16 cellular contexts compared by ENCODE assay signal in the genomic region with DNA sequence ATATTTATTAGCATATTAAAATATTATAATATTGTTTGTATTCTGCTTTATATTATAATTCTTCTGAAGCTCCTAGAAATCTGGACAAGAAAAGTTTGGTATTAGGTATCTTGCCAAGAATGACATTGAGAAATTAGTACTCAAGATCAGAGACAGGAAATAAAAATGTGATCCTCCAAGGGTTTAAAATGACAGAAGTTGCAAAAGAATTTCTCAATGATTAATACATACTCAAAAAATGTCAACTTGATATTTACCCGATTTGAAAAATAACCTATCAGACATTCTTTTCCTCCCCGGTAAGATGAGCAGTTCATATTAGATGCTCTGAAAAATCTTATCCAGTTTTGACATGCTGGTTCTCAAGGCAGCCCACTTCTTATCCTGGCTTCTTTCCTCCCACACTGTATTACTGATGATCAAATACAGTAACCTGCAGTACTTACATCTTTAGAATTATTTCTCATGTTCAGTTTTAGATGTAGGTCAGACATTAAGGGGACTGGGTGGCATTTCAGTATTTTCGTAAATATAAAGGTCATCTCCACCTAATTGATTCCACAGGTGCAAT. TPM values are rescaled to one million over a fixed set of nuclear protein-coding genes. Genes with fewer than 3 reads are reported as not detected.
DNase-seq lines count a peak whose midpoint lies in the region; ATAC-seq and TF ChIP-seq lines count a peak whose summit lies in the region.
"Had no signal": no experiment of that assay in that cellular context is flagged by ENCODE, and none has a peak within 500 bp of the region (broad histone marks: within the 10 kb centered on the region; RNA-seq: fewer than 3 reads in every experiment).

No MANE protein-coding gene starts in this region.

- H3K4me1 ChIP-seq in left ventricle myocardium inferior = peaks cover 13% of the 10 kb centered on the region
- H3K4me1 ChIP-seq in heart right ventricle = peaks cover 0 to 19% (median 13%) of the 10 kb centered on the region in 9 donors
- peaks cover 0 to 2% of the 10 kb centered on the region in 2 donors for H3K4me1 ChIP-seq in uterus
- H3K4me1 ChIP-seq in upper lobe of left lung = peaks cover 0 to 25% (median 15%) of the 10 kb centered on the region in 4 donors

- intact Hi-C loops in left ventricle myocardium inferior (cut with micrococcal nuclease) (no loop called here), heart right ventricle (cut with DNase I) (no loop called here), uterus (cut with DNase I; ENCODE audit: low total_unique reads) (no loop called here)

- H3K27me3 ChIP-seq in left ventricle myocardium inferior (ENCODE audit: low read depth) = no peaks in the 10 kb centered on the region
- H3K27me3 ChIP-seq in heart right ventricle = no peaks in the 10 kb centered on the region
- no peaks in the 10 kb centered on the region for H3K27me3 ChIP-seq in uterus
- no peaks in the 10 kb centered on the region for H3K27me3 ChIP-seq in upper lobe of left lung

- H3K4me3 Mint-ChIP-seq in nephron (no peak overlapping the region), type B pancreatic cell (no peak overlapping the region)

- peak overlapping the region; percentile 0 to 52 (median 46) for H3K27ac Mint-ChIP-seq in nephron
- peak overlapping the region; percentile 6 for H3K27ac Mint-ChIP-seq in type B pancreatic cell

- TF ChIP-seq POLR2A in uterus (IDR thresholded peaks at IDR 0.05) (no peak), upper lobe of left lung (IDR thresholded peaks at IDR 0.05) (no peak)

- 66 to 79% methylated on average over 3 of the region's 3 CpGs for WGBS in heart right ventricle, 2 donors
- 60 to 62% methylated on average over 3 of the region's 3 CpGs for WGBS in upper lobe of left lung, 2 donors

- H3K27ac ChIP-seq in left ventricle myocardium inferior (replicated peaks) = peak overlapping the region; percentile 30
- peak overlapping the region in 1 of 10 donors; percentile 3 for H3K27ac ChIP-seq in heart right ventricle
- peak overlapping the region; percentile 83 for H3K27ac ChIP-seq in caudate nucleus (ENCODE audit: low read depth, low read length)
- H3K27ac ChIP-seq in uterus = no peak overlapping the region
- peak overlapping the region in 2 of 4 donors; percentile 6 to 53 for H3K27ac ChIP-seq in upper lobe of left lung
- H3K27ac ChIP-seq: C4-2B had no signal

- H3K27me3 Mint-ChIP-seq in nephron (ENCODE audit: low read depth) = no peaks in the 10 kb centered on the region
- H3K27me3 Mint-ChIP-seq in type B pancreatic cell = peaks cover 25% of the 10 kb centered on the region

- no peak overlapping the region for H3K4me3 ChIP-seq in left ventricle myocardium inferior
- no peak overlapping the region for H3K4me3 ChIP-seq in heart right ventricle
- no peak overlapping the region for H3K4me3 ChIP-seq in uterus
- H3K4me3 ChIP-seq in upper lobe of left lung = no peak overlapping the region
- H3K4me3 ChIP-seq: HAP-1 had no signal

- no peaks in the 10 kb centered on the region for H3K36me3 ChIP-seq in left ventricle myocardium inferior
- no peaks in the 10 kb centered on the region for H3K36me3 ChIP-seq in heart right ventricle
- H3K36me3 ChIP-seq in uterus = no peaks in the 10 kb centered on the region
- no peaks in the 10 kb centered on the region for H3K36me3 ChIP-seq in upper lobe of left lung
- H3K36me3 ChIP-seq: HAP-1 had no signal

- no peak for TF ChIP-seq CTCF in left ventricle myocardium inferior (IDR thresholded peaks at IDR 0.05; ENCODE audit: borderline replicate concordance)
- no peak for TF ChIP-seq CTCF in heart right ventricle (IDR thresholded peaks at IDR 0.05)
- TF ChIP-seq CTCF in nephron (IDR thresholded peaks at IDR 0.05; ENCODE audit: unreplicated experiment in 3 of 3) = no peak
- no peak for TF ChIP-seq CTCF in type B pancreatic cell (conservative IDR thresholded peaks at IDR 0.05)
- TF ChIP-seq CTCF in uterus (IDR thresholded peaks at IDR 0.05) = no peak
- no peak for TF ChIP-seq CTCF in upper lobe of left lung (IDR thresholded peaks at IDR 0.05)

- no peaks in the 10 kb centered on the region for H3K36me3 Mint-ChIP-seq in nephron (ENCODE audit: low read depth)
- H3K36me3 Mint-ChIP-seq in type B pancreatic cell = peaks cover 8% of the 10 kb centered on the region

- TF ChIP-seq EP300 in upper lobe of left lung (IDR thresholded peaks at IDR 0.05) = no peak

- H3K9me3 Mint-ChIP-seq in nephron = no peaks in the 10 kb centered on the region
- no peaks in the 10 kb centered on the region for H3K9me3 Mint-ChIP-seq in type B pancreatic cell

- DNase-seq in left ventricle myocardium inferior = no peak
- no peak for DNase-seq in heart right ventricle
- DNase-seq in caudate nucleus (lab: John Stamatoyannopoulos, UW) = peak in 3 of 61 donors; percentile 14 to 46 (median 43)
- DNase-seq in type B pancreatic cell (ENCODE audit: extremely low spot score, unreplicated experiment) = no peak
- no peak for DNase-seq in uterus
- DNase-seq in upper lobe of left lung = no peak
- DNase-seq in T-helper 2 cell = no peak
- DNase-seq: DMS153, KBM-7, NCI-H1092, NCI-H1694, NCI-H2107, SHP77 had no signal

- H3K9me3 ChIP-seq in left ventricle myocardium inferior (replicated peaks) = no peaks in the 10 kb centered on the region
- no peaks in the 10 kb centered on the region for H3K9me3 ChIP-seq in heart right ventricle
- H3K9me3 ChIP-seq in uterus = no peaks in the 10 kb centered on the region
- no peaks in the 10 kb centered on the region for H3K9me3 ChIP-seq in upper lobe of left lung
- H3K9me3 ChIP-seq: HAP-1 had no signal

- no peak for ATAC-seq in heart right ventricle
- ATAC-seq in upper lobe of left lung (ENCODE audit: low FRiP score in 2 of 2) = no peak

- H3K4me1 Mint-ChIP-seq in nephron = peaks cover 84% of the 10 kb centered on the region
- H3K4me1 Mint-ChIP-seq in type B pancreatic cell (ENCODE audit: unreplicated experiment) = peaks cover 63% of the 10 kb centered on the region

RNA-seq across cellular contexts. Expression of gene CACHD1, which starts 55.3 kb away (rescaled TPM):
- 2.7 TPM for total RNA-seq in left ventricle myocardium inferior
- total RNA-seq in heart right ventricle = 1 to 10 TPM; 2.1 to 4.2 (median 2.4) TPM
- 1 to 10 TPM in 1 of 2 donors, under 1 TPM in 1; 0.87 to 3.1 TPM for polyA plus RNA-seq in heart right ventricle
- total RNA-seq in type B pancreatic cell (ENCODE audit: low replicate concordance) = 9.6 and 44.6 TPM in 2 replicates
- 10 to 100 TPM; 19.2 to 39.9 (median 28.8) TPM for total RNA-seq in uterus
- 10 to 100 TPM in 5 of 6 donors, 1 to 10 TPM in 1; 7.3 to 26.3 (median 22.9) TPM for total RNA-seq in upper lobe of left lung

Comparison
In these comparisons a context has a peak if more than half of its experiments do, and no peak if none do; other contexts are left out.
1. H3K27ac ChIP-seq: peak in left ventricle myocardium inferior (single experiment) and caudate nucleus (single experiment); none in uterus (0 of 2).